In the genomic region with DNA sequence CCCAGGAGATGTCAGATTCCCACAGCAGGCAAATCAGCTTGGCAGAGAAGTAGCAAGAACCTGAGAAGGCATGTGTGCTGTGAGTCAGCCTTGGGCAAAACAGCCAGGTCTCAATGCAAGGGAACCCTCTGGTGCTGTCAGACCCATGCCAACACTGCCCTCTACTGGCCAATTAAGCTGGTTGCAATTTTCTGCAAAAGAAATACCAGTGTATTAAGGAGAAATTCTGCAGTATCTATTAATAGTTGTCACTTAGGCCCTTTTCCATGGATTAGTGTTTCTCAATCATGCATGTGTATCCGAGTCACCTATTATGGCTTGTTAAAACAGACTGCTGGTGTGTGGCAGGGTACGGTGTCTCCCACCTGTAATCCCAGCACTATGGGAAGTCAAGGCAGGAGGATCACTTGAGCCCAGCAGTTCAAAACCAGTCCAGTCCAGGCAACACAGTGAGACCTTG, we compare ENCODE assay signal across 8 cellular contexts. TPM values are rescaled to one million over a fixed set of nuclear protein-coding genes. Genes with fewer than 3 reads are reported as not detected.
DNase-seq lines count a peak whose midpoint lies in the region; ATAC-seq, FAIRE-seq and TF ChIP-seq lines count a peak whose summit lies in the region.

No MANE protein-coding gene starts in this region.

- H3K27me3 ChIP-seq in A673 (replicated peaks; ENCODE audit: insufficient read depth, low read depth, low read length, poor library complexity) = no peaks in the 10 kb centered on the region

- DNase-seq in A673 (ENCODE audit: low spot score) (peak; percentile 82), GM18507 (ENCODE audit: extremely low spot score, insufficient read length, low read depth) (peak; percentile 28), NCI-H146 (lab: John Stamatoyannopoulos, UW) (peak; percentile 67), T-helper 1 cell (peak; percentile 23 to 73 (median 57)), amniotic epithelial cell (ENCODE audit: low read depth) (peak; percentile 92), left cardiac atrium (peak; percentile 79), renal cortical epithelial cell (ENCODE audit: low read depth) (peak; percentile 94)

- intact Hi-C loops in A673 (cut with micrococcal nuclease; ENCODE audit: unreplicated experiment) (loop anchor here (1.0 to 10.0 kb wide), 2 partner anchors 153 to 165 kb away; no protein-coding TSS in a partner anchor), left cardiac atrium (cut with DNase I) (loop anchor here (5.0 to 10.0 kb wide), 4 partner anchors 145 to 165 kb away; no protein-coding TSS in a partner anchor)

- H3K36me3 ChIP-seq in A673 (ENCODE audit: insufficient read depth, low read length, poor library complexity, severe bottlenecking) = peaks cover 4% of the 10 kb centered on the region

- FAIRE-seq in GM18507 (lab: Jason Lieb, UNC) = peak; percentile 97

- CTCF ChIA-PET in A673 (lab: Charles Lee) = interaction anchor here (0.6 to 1.7 kb wide), 6 partner anchors 21 to 153 kb away, joined by 3 to 14 read pairs (median 4); no protein-coding TSS in a partner anchor

- BruUV-seq in A673 (replicated peaks; lab: Mats Ljungman, UMichigan) = no TSS peak

- peaks cover 15% of the 10 kb centered on the region for H3K4me1 ChIP-seq in A673 (ENCODE audit: insufficient read depth, low read length, poor library complexity, severe bottlenecking)

- no peak overlapping the region for H3K4me3 ChIP-seq in A673 (ENCODE audit: low read depth, low read length, poor library complexity, severe bottlenecking)

- ATAC-seq in left cardiac atrium (peak; percentile 97 to 98), GM21515 (IDR thresholded peaks at IDR 0.05; ENCODE audit: unreplicated experiment) (no peak)

- POLR2A ChIA-PET in A673 (lab: Charles Lee; ENCODE audit: low non-redundant PET) = no interaction called here

- H3K27ac ChIP-seq in A673 (ENCODE audit: low read depth, low read length, poor library complexity, severe bottlenecking) = no peak overlapping the region

- H3K9me3 ChIP-seq in A673 (ENCODE audit: low read depth, low read length, poor library complexity, severe bottlenecking) = no peaks in the 10 kb centered on the region

- TF ChIP-seq CTCF in A673 (conservative IDR thresholded peaks at IDR 0.05; ENCODE audit: low read depth, low read length) = peak; percentile 73

RNA-seq across cellular contexts. Expression of gene MAP4, which starts 26.2 kb away (rescaled TPM):
- 105 and 110 TPM in 2 replicates for total RNA-seq in A673 (2021)
- total RNA-seq in left cardiac atrium = 100 to 1,000 TPM; 328 to 374 TPM
- 68.1 and 192 TPM in 2 replicates for total RNA-seq in renal cortical epithelial cell

Comparison
In these comparisons a context has a peak if more than half of its experiments do, and no peak if none do; other contexts are left out.
1. DNase-seq: peak in every context shown above with its lines; median percentile 94 in renal cortical epithelial cell; 92 in amniotic epithelial cell; 82 in A673; 79 in left cardiac atrium; 67 in NCI-H146; 57 in T-helper 1 cell; 28 in GM18507.